8 cellular contexts compared by ENCODE assay signal in the genomic region with DNA sequence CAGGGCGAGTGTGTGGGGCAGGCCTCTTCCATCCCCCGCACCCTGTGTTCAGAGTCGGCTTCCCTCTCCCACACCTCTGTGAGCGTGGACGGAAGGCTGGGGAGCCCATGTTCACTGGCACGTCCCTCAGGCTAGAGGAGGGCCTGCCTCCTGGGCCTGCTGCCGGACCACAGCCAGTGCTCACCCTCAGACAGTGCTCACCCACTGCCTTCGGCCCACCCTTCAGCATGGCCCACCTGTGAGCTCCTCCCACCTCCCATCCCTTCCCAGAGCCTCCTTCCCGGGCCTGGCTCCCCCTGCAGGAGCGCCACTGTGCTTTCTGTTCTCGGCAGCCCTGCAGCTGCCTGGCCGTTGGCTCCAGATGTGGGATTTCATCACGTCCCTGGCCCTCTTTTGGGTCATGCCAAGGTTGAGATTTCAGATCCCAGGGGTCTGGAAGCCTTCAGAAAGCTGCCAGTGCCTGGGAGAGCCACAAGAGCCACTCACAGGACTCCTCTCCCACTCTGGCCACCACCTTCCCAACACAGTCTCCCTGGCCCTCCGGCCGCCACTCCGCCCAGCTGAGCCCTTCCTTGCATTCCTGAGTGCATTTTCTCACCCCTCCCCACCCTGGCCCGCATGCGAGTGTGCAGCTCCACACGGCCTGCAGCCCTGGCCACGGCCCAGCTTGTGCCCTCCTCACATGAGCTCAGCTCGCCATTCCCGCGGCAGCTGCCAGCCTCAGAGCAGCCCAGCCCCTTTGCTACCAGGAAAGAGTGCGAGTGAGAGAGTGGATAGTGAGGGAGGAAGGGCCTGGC. TPM values are rescaled to one million over a fixed set of nuclear protein-coding genes. Genes with fewer than 3 reads are reported as not detected.
DNase-seq lines count a peak whose midpoint lies in the region; ATAC-seq and TF ChIP-seq lines count a peak whose summit lies in the region.

No MANE protein-coding gene starts in this region.

- H3K36me3 Mint-ChIP-seq in HFFc6 (ENCODE audit: low read depth): peaks cover 16% of the 10 kb centered on the region
- peaks cover 97% of the 10 kb centered on the region for H3K36me3 Mint-ChIP-seq in stimulated activated effector memory CD8-positive, alpha-beta T cell treated with anti-CD3 and anti-CD28 coated beads, Interleukin-12 subunit alpha, Interleukin-12 subunit beta, amount 100 ng/mL, for 72 hours

- peak; percentile 32 for DNase-seq in HFFc6
- DNase-seq in brain microvascular endothelial cell: peak; percentile 28
- DNase-seq in iPS-NIHi7 (ENCODE audit: extremely low spot score): peak; percentile 76
- DNase-seq in stimulated activated effector memory CD8-positive, alpha-beta T cell treated with anti-CD3 and anti-CD28 coated beads, Interleukin-12 subunit alpha, Interleukin-12 subunit beta, amount 100 ng/mL, for 72 hours (ENCODE audit: low spot score in 2 of 2): no peak
- no peak for DNase-seq in erythroblast (lab: John Stamatoyannopoulos, UW)
- DNase-seq in activated CD8-positive, alpha-beta memory T cell treated with anti-CD3 and anti-CD28 coated beads, Interleukin-2, amount 50 U/mL, for 48 hours: no peak
- no peak for DNase-seq in NCI-H526 treated with DMSO at 0.1 percent for 48 hours (lab: John Stamatoyannopoulos, UW)

- H3K27ac Mint-ChIP-seq in HFFc6: peak overlapping the region; percentile 45
- H3K27ac Mint-ChIP-seq in stimulated activated effector memory CD8-positive, alpha-beta T cell treated with anti-CD3 and anti-CD28 coated beads, Interleukin-12 subunit alpha, Interleukin-12 subunit beta, amount 100 ng/mL, for 72 hours: peak overlapping the region; percentile 69

- H3K36me3 ChIP-seq in brain microvascular endothelial cell (replicated peaks): peaks cover 87% of the 10 kb centered on the region

- in situ Hi-C loops in brain microvascular endothelial cell (cut with HindIII; ENCODE audit: low pct_ligation_motif_present, low sequenced_read_pairs): no loop called here

- H3K4me3 Mint-ChIP-seq in HFFc6: no peak overlapping the region; the same call in 1 of the 2 replicates
- no peak overlapping the region for H3K4me3 Mint-ChIP-seq in stimulated activated effector memory CD8-positive, alpha-beta T cell treated with anti-CD3 and anti-CD28 coated beads, Interleukin-12 subunit alpha, Interleukin-12 subunit beta, amount 100 ng/mL, for 72 hours

- no peaks in the 10 kb centered on the region for H3K27me3 ChIP-seq in brain microvascular endothelial cell (replicated peaks)

- H3K27me3 Mint-ChIP-seq in HFFc6 (ENCODE audit: insufficient read depth): peaks cover 35% of the 10 kb centered on the region

- H3K4me3 ChIP-seq in brain microvascular endothelial cell (ENCODE audit: low read depth, low read length): no peak overlapping the region

- no peak for TF ChIP-seq POLR2A in erythroblast (IDR thresholded peaks at IDR 0.05; ENCODE audit: low read length)

- TF ChIP-seq CTCF in HFFc6 (IDR thresholded peaks at IDR 0.05): peak; percentile 55; the same call in 1 of the 2 replicates
- TF ChIP-seq CTCF in brain microvascular endothelial cell (IDR thresholded peaks at IDR 0.05; ENCODE audit: low read depth, low read length, missing control alignments): peak; percentile 72

- no peak for ATAC-seq in stimulated activated effector memory CD8-positive, alpha-beta T cell treated with anti-CD3 and anti-CD28 coated beads, Interleukin-12 subunit alpha, Interleukin-12 subunit beta, amount 100 ng/mL, for 72 hours
- no peak for ATAC-seq in HG03460 (IDR thresholded peaks at IDR 0.05; ENCODE audit: unreplicated experiment)

- 0 out of 2 replicates have a peak, but pooled peaks cover 11% of the 10 kb centered on the region for H3K4me1 Mint-ChIP-seq in HFFc6 (ENCODE audit: low read depth)
- H3K4me1 Mint-ChIP-seq in stimulated activated effector memory CD8-positive, alpha-beta T cell treated with anti-CD3 and anti-CD28 coated beads, Interleukin-12 subunit alpha, Interleukin-12 subunit beta, amount 100 ng/mL, for 72 hours: peaks cover 5% of the 10 kb centered on the region

- peaks cover 6% of the 10 kb centered on the region; the same call in 1 of the 2 replicates for H3K9me3 Mint-ChIP-seq in HFFc6
- no peaks in the 10 kb centered on the region for H3K9me3 Mint-ChIP-seq in stimulated activated effector memory CD8-positive, alpha-beta T cell treated with anti-CD3 and anti-CD28 coated beads, Interleukin-12 subunit alpha, Interleukin-12 subunit beta, amount 100 ng/mL, for 72 hours

- no peak overlapping the region for H3K27ac ChIP-seq in brain microvascular endothelial cell

RNA-seq across cellular contexts. Expression of gene CAPN12, which starts 25.3 kb away (rescaled TPM):
- total RNA-seq in HFFc6 (2021; fragmentation: NEBNext Ultra II Directional; extraction: Animal tissue kit (Norgen Biotek cat#: 25700)): under 1 TPM; 0.09 to 0.45 (median 0.19) TPM

RNA-seq across cellular contexts. Expression of gene LGALS7, which starts 54.4 kb away (rescaled TPM):
- total RNA-seq in HFFc6 (2021; fragmentation: NEBNext Ultra II Directional; extraction: Animal tissue kit (Norgen Biotek cat#: 25700)): not detected

Comparison
In these comparisons a context has a peak if more than half of its experiments do, and no peak if none do; other contexts are left out.
1. DNase-seq: peak in HFFc6 (single experiment), brain microvascular endothelial cell (single experiment) and iPS-NIHi7 (single experiment); none in stimulated activated effector memory CD8-positive, alpha-beta T cell treated with anti-CD3 and anti-CD28 coated beads, Interleukin-12 subunit alpha, Interleukin-12 subunit beta, amount 100 ng/mL, for 72 hours (0 of 2), erythroblast (0 of 2), activated CD8-positive, alpha-beta memory T cell treated with anti-CD3 and anti-CD28 coated beads, Interleukin-2, amount 50 U/mL, for 48 hours (single experiment) and NCI-H526 treated with DMSO at 0.1 percent for 48 hours (single experiment).